ENCODE assay signal across 17 cellular contexts in genomic region chr12:102685841-102686240, GRCh38.
A peak's percentile ranks its signal among the peaks of the same experiment; 100 is the strongest.
DNase-seq lines count a peak whose midpoint lies in the region; ATAC-seq and TF ChIP-seq lines count a peak whose summit lies in the region.
"Had no signal": no experiment of that assay in that cellular context is flagged by ENCODE, and none has a peak within 500 bp of the region (broad histone marks: within the 10 kb centered on the region; RNA-seq: fewer than 3 reads in every experiment).

No MANE protein-coding gene starts in this region.

- peak; percentile 73 for ATAC-seq in sciatic nerve
- ATAC-seq: CD8-positive, alpha-beta T cell; GM12878; HCT116; K562 had no signal

- intact Hi-C loops in sciatic nerve (cut with DNase I) (no loop called here), left ventricle myocardium inferior (cut with micrococcal nuclease) (no loop called here)

- no peak overlapping the region for H3K4me3 Mint-ChIP-seq in HFFc6
- H3K4me3 Mint-ChIP-seq: CD8-positive, alpha-beta T cell had no signal

- no peak overlapping the region for H3K27ac Mint-ChIP-seq in HFFc6
- H3K27ac Mint-ChIP-seq: CD8-positive, alpha-beta T cell had no signal

- H3K27me3 ChIP-seq in left ventricle myocardium inferior (ENCODE audit: low read depth) = no peaks in the 10 kb centered on the region
- H3K27me3 ChIP-seq: BLaER1 treated with 17β-estradiol and CSF1 and Interleukin-3, amounts not matched to agents 10 nM and 100 nM had no signal

- TF ChIP-seq CTCF in AG09319 (IDR thresholded peaks at IDR 0.05; ENCODE audit: low read depth, low read length) (peak; percentile 13), HFFc6 (IDR thresholded peaks at IDR 0.05) (peak; percentile 25; the same call in 1 of the 2 replicates), left ventricle myocardium inferior (IDR thresholded peaks at IDR 0.05; ENCODE audit: borderline replicate concordance) (no peak)

- H3K36me3 Mint-ChIP-seq in HFFc6 (ENCODE audit: low read depth) = no peaks in the 10 kb centered on the region
- H3K36me3 Mint-ChIP-seq: CD8-positive, alpha-beta T cell had no signal

- no peak for DNase-seq in AG09319 (ENCODE audit: extremely low read depth, low read depth)
- DNase-seq in HFFc6 = no peak
- peak; percentile 46 for DNase-seq in fibroblast of peridontal ligament (ENCODE audit: extremely low read depth)
- no peak for DNase-seq in sciatic nerve (ENCODE audit: low spot score)
- DNase-seq in glomerular visceral epithelial cell (ENCODE audit: extremely low spot score) = no peak
- DNase-seq in left ventricle myocardium inferior = no peak
- no peak for DNase-seq in activated CD8-positive, alpha-beta memory T cell treated with anti-CD3 and anti-CD28 coated beads, Interleukin-2, amount 50 U/mL, for 4 hours
- DNase-seq: Calu3; CD8-positive, alpha-beta T cell; DMS79 treated with DMSO at 0.1 percent for 48 hours; GOT3; H7 had no signal

- no peak overlapping the region for H3K4me3 ChIP-seq in left ventricle myocardium inferior
- H3K4me3 ChIP-seq: BLaER1 treated with 17β-estradiol and CSF1 and Interleukin-3, amounts not matched to agents 10 nM and 100 nM; GM12878; K562 had no signal

- H3K27me3 Mint-ChIP-seq in HFFc6 (ENCODE audit: insufficient read depth) = no peaks in the 10 kb centered on the region; the same call in none of the 2 replicates

- H3K4me1 ChIP-seq in left ventricle myocardium inferior = no peaks in the 10 kb centered on the region
- H3K4me1 ChIP-seq: BLaER1 treated with 17β-estradiol and CSF1 and Interleukin-3, amounts not matched to agents 10 nM and 100 nM had no signal

- peaks cover 23% of the 10 kb centered on the region for H3K4me1 Mint-ChIP-seq in HFFc6 (ENCODE audit: low read depth)

- no peaks in the 10 kb centered on the region for H3K9me3 Mint-ChIP-seq in HFFc6
- H3K9me3 Mint-ChIP-seq: CD8-positive, alpha-beta T cell had no signal

- no peaks in the 10 kb centered on the region for H3K9me3 ChIP-seq in left ventricle myocardium inferior (replicated peaks)
- H3K9me3 ChIP-seq: BLaER1 treated with 17β-estradiol and CSF1 and Interleukin-3, amounts not matched to agents 10 nM and 100 nM had no signal

- H3K36me3 ChIP-seq in left ventricle myocardium inferior = no peaks in the 10 kb centered on the region
- H3K36me3 ChIP-seq: BLaER1 treated with 17β-estradiol and CSF1 and Interleukin-3, amounts not matched to agents 10 nM and 100 nM had no signal

- H3K27ac ChIP-seq in left ventricle myocardium inferior (replicated peaks) = no peak overlapping the region
- H3K27ac ChIP-seq: BLaER1 treated with 17β-estradiol and CSF1 and Interleukin-3, amounts not matched to agents 10 nM and 100 nM; HL-60 had no signal
